Comparison of ENCODE assay signal across 18 cellular contexts in genomic region chr11:109343242-109343641, GRCh38.
DNase-seq lines count a peak whose midpoint lies in the region; ATAC-seq and TF ChIP-seq lines count a peak whose summit lies in the region.
"Had no signal": no experiment of that assay in that cellular context is flagged by ENCODE, and none has a peak within 500 bp of the region (broad histone marks: within the 10 kb centered on the region; RNA-seq: fewer than 3 reads in every experiment).

No MANE protein-coding gene starts in this region.

- no peak overlapping the region for H3K27ac Mint-ChIP-seq in neural progenitor cell
- H3K27ac Mint-ChIP-seq: CD14-positive monocyte; CD8-positive, alpha-beta T cell; H9 had no signal

- H2AFZ ChIP-seq in mammary epithelial cell (ENCODE audit: low read depth, low read length) (peak overlapping the region; percentile 70), neural progenitor cell (replicated peaks) (peak overlapping the region; percentile 2)

- no peaks in the 10 kb centered on the region for H3F3A ChIP-seq in neural progenitor cell (ENCODE audit: low read depth)

- H3K79me2 ChIP-seq in mammary epithelial cell (ENCODE audit: insufficient read depth, low read length), result no peaks in the 10 kb centered on the region
- no peaks in the 10 kb centered on the region for H3K79me2 ChIP-seq in neural progenitor cell (ENCODE audit: low read depth)

- intact Hi-C loops in mammary epithelial cell (cut with micrococcal nuclease) (no loop called here), breast epithelium (cut with DNase I; ENCODE audit: low total_unique reads) (no loop called here), left ventricle myocardium superior (cut with micrococcal nuclease) (no loop called here)

- H3K9ac ChIP-seq in mammary epithelial cell (ENCODE audit: insufficient read depth, low read length) (no peak overlapping the region), neural progenitor cell (no peak overlapping the region)

- dilution Hi-C loops in mammary epithelial cell (cut with HindIII; ENCODE audit: low sequenced_read_pairs), result no loop called here

- CTCF ChIA-PET in mammary epithelial cell (lab: Charles Lee; ENCODE audit: low non-redundant PET), result no interaction called here

- H3K36me3 Mint-ChIP-seq in neural progenitor cell, result no peaks in the 10 kb centered on the region
- H3K36me3 Mint-ChIP-seq: CD14-positive monocyte; CD8-positive, alpha-beta T cell had no signal

- BruUV-seq in mammary epithelial cell (replicated peaks; lab: Mats Ljungman, UMichigan), result no TSS peak

- H3K36me3 ChIP-seq in mammary epithelial cell (ENCODE audit: insufficient read depth, low read length) (no peaks in the 10 kb centered on the region), breast epithelium (no peaks in the 10 kb centered on the region), neural progenitor cell (no peaks in the 10 kb centered on the region)

- no peaks in the 10 kb centered on the region for H3K9me3 ChIP-seq in mammary epithelial cell (replicated peaks; ENCODE audit: insufficient read depth, low read length)
- H3K9me3 ChIP-seq in breast epithelium, result no peaks in the 10 kb centered on the region
- no peaks in the 10 kb centered on the region for H3K9me3 ChIP-seq in neural progenitor cell (ENCODE audit: low read depth)

- TF ChIP-seq POLR2A in breast epithelium (IDR thresholded peaks at IDR 0.05), result no peak

- DNase-seq in mammary epithelial cell (no peak), breast epithelium (ENCODE audit: low spot score in 2 of 2) (no peak), KBM-7 (peak; percentile 5), left ventricle myocardium superior (no peak), neural progenitor cell (ENCODE audit: low spot score) (no peak), amniotic stem cell (lab: John Stamatoyannopoulos, UW) (no peak)
- DNase-seq in activated CD4-positive, CD25-positive, alpha-beta regulatory T cell (lab: John Stamatoyannopoulos, UW), result no peak
- DNase-seq: CD8-positive, alpha-beta T cell; COR-L47; DMS153; DMS79 treated with DMSO at 0.1 percent for 48 hours; EL; GOT3; H9 had no signal

- H3K4me1 ChIP-seq in mammary epithelial cell (ENCODE audit: insufficient read depth, low read length), result peaks cover 9% of the 10 kb centered on the region
- H3K4me1 ChIP-seq in breast epithelium, result no peaks in the 10 kb centered on the region
- H3K4me1 ChIP-seq in neural progenitor cell, result no peaks in the 10 kb centered on the region

- H3K27ac ChIP-seq in mammary epithelial cell (ENCODE audit: insufficient read depth, low read depth, low read length) (no peak overlapping the region), breast epithelium (no peak overlapping the region), neural progenitor cell (no peak overlapping the region)
- H3K27ac ChIP-seq: 22Rv1, HL-60 had no signal

- peaks cover 3% of the 10 kb centered on the region for H3K9me3 Mint-ChIP-seq in neural progenitor cell
- H3K9me3 Mint-ChIP-seq: H9 had no signal

- 71% methylated on average over 3 of the region's 3 CpGs for WGBS in mammary epithelial cell (ENCODE audit: low coverage, missing lambda C conversion rate)

- in situ Hi-C loops in mammary epithelial cell (cut with MboI; ENCODE audit: low sequenced_read_pairs in 2 of 2), result no loop called here
- in situ Hi-C loops in KBM-7 (cut with MboI; ENCODE audit: low pct_unique_long_range_greater_than_20kb, low sequenced_read_pairs), result no loop called here

- no peaks in the 10 kb centered on the region for H3K4me1 Mint-ChIP-seq in neural progenitor cell
- H3K4me1 Mint-ChIP-seq: CD14-positive monocyte, H9 had no signal

- no peak overlapping the region for H3K4me3 Mint-ChIP-seq in neural progenitor cell
- H3K4me3 Mint-ChIP-seq: CD14-positive monocyte; CD8-positive, alpha-beta T cell; H9 had no signal

- H3K27me3 Mint-ChIP-seq in neural progenitor cell (ENCODE audit: insufficient read depth, low read depth), result no peaks in the 10 kb centered on the region

- no peak overlapping the region for H3K4me3 ChIP-seq in mammary epithelial cell (replicated peaks in 1 of 3; ENCODE audit: insufficient read depth in 1 of 3, low read depth in 2 of 3, low read length in 3 of 3)
- H3K4me3 ChIP-seq in breast epithelium, result no peak overlapping the region
- no peak overlapping the region for H3K4me3 ChIP-seq in neural progenitor cell

- TF ChIP-seq CTCF in mammary epithelial cell (conservative IDR thresholded peaks at IDR 0.05 in 1 of 2, IDR thresholded peaks at IDR 0.05 in 1 of 2; ENCODE audit: extremely low read depth in 1 of 2, insufficient read depth in 1 of 2, low read depth in 1 of 2, low read length in 2 of 2) (no peak), breast epithelium (IDR thresholded peaks at IDR 0.05) (no peak), neural progenitor cell (IDR thresholded peaks at IDR 0.05) (no peak)

- H3K27me3 ChIP-seq in mammary epithelial cell (ENCODE audit: insufficient read depth, low read length) (no peaks in the 10 kb centered on the region), breast epithelium (no peaks in the 10 kb centered on the region), neural progenitor cell (no peaks in the 10 kb centered on the region)

- peak; percentile 91 for ATAC-seq in left ventricle myocardium superior
- no peak for ATAC-seq in HG02973 (IDR thresholded peaks at IDR 0.05; ENCODE audit: unreplicated experiment)
- ATAC-seq: CD8-positive, alpha-beta T cell had no signal

- H3K4me2 ChIP-seq in mammary epithelial cell (ENCODE audit: insufficient read depth, low read depth, low read length), result no peak overlapping the region
- H3K4me2 ChIP-seq in neural progenitor cell, result no peak overlapping the region

- H4K20me1 ChIP-seq in mammary epithelial cell (ENCODE audit: insufficient read depth, low read length) (no peaks in the 10 kb centered on the region), neural progenitor cell (ENCODE audit: low read depth) (no peaks in the 10 kb centered on the region)
